ENCODE assay signal across 12 cellular contexts in the genomic region with DNA sequence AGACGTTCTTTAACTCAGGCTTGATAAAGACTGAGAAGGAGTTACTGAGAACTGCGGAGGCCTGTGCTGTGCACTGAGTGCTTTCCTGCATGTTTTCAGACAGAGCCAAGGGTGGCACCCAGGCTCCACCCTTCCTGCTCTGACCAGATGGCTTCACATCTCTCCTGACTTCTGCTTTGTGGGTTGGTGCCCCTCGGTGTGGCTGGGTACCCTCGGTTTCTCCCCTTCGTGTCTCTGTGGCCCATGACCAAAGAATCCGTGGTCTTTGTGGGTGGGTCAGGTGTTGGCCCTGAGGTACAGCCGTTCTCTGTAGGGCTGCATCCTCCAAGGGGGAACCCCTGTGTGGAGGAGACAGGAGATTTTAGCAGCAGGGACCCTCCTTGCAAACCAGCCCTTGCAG. TPM values are rescaled to one million over a fixed set of nuclear protein-coding genes. Genes with fewer than 3 reads are reported as not detected.
"Had no signal": no experiment of that assay in that cellular context is flagged by ENCODE, and none has a peak within 500 bp of the region (broad histone marks: within the 10 kb centered on the region; RNA-seq: fewer than 3 reads in every experiment).

No MANE protein-coding gene starts in this region.

- DNase-seq: activated CD4-positive, alpha-beta T cell treated with anti-CD3 and anti-CD28 coated beads for 1 hour; activated CD4-positive, alpha-beta T cell treated with anti-CD3 and anti-CD28 coated beads, Interleukin-2, amount 50 U/mL, for 48 hours; activated naive CD8-positive, alpha-beta T cell treated with anti-CD3 and anti-CD28 coated beads, Interleukin-2, amount 50 U/mL, for 24 hours; activated T-cell treated with anti-CD3 and anti-CD28 coated beads, Interleukin-2, amount 50 U/mL, for 72 hours; effector CD8-positive, alpha-beta T cell; naive thymus-derived CD4-positive, alpha-beta T cell had no signal

- H3K4me3 ChIP-seq: colonic mucosa, smooth muscle cell had no signal

- H3K9me3 Mint-ChIP-seq: activated naive CD8-positive, alpha-beta T cell treated with anti-CD3 and anti-CD28 coated beads, Interleukin-2, amount 50 U/mL, for 24 hours; T-helper 1 cell treated with Interleukin-12 subunit alpha and Interleukin-12 subunit beta and Interleukin-4 antibody, amounts not matched to agents 30 μg/mL and 1 μg/mL, for 36 hours; type B pancreatic cell had no signal

- H3K36me3 Mint-ChIP-seq: naive thymus-derived CD4-positive, alpha-beta T cell; type B pancreatic cell had no signal

- H3K27ac Mint-ChIP-seq: activated naive CD8-positive, alpha-beta T cell treated with anti-CD3 and anti-CD28 coated beads, Interleukin-2, amount 50 U/mL, for 24 hours; activated T-cell treated with anti-CD3 and anti-CD28 coated beads, Interleukin-2, amount 50 U/mL, for 72 hours; mesothelial cell of epicardium; naive thymus-derived CD4-positive, alpha-beta T cell; T-helper 1 cell treated with Interleukin-12 subunit alpha and Interleukin-12 subunit beta and Interleukin-4 antibody, amounts not matched to agents 30 μg/mL and 1 μg/mL, for 36 hours; type B pancreatic cell had no signal

- H3K9me3 ChIP-seq: colonic mucosa had no signal

- H3K4me1 ChIP-seq: colonic mucosa had no signal

- H3K4me3 Mint-ChIP-seq: activated naive CD8-positive, alpha-beta T cell treated with anti-CD3 and anti-CD28 coated beads, Interleukin-2, amount 50 U/mL, for 24 hours; activated T-cell treated with anti-CD3 and anti-CD28 coated beads, Interleukin-2, amount 50 U/mL, for 72 hours; mesothelial cell of epicardium; naive thymus-derived CD4-positive, alpha-beta T cell; T-helper 1 cell treated with Interleukin-12 subunit alpha and Interleukin-12 subunit beta and Interleukin-4 antibody, amounts not matched to agents 30 μg/mL and 1 μg/mL, for 36 hours; type B pancreatic cell had no signal

- ATAC-seq: activated naive CD8-positive, alpha-beta T cell treated with anti-CD3 and anti-CD28 coated beads, Interleukin-2, amount 50 U/mL, for 24 hours; activated T-cell treated with anti-CD3 and anti-CD28 coated beads, Interleukin-2, amount 50 U/mL, for 72 hours; naive thymus-derived CD4-positive, alpha-beta T cell had no signal

- H3K27ac ChIP-seq: colonic mucosa had no signal

- H3K36me3 ChIP-seq: colonic mucosa had no signal

RNA-seq across cellular contexts. Expression of gene GRIK4, which starts 34.3 kb away (rescaled TPM):
- total RNA-seq: SK-MEL-5, smooth muscle cell had no signal
- polyA plus RNA-seq: naive thymus-derived CD4-positive, alpha-beta T cell; smooth muscle cell had no signal
